Comparison of ENCODE assay signal across 1 cellular context in genomic region chr2:113857454-113857853, GRCh38.
TF ChIP-seq lines count a peak whose summit lies in the region.

No MANE protein-coding gene starts in this region.

TF ChIP-seq in IMR-90, 13 proteins besides CTCF, POLR2A, EP300 and RAD21 (continued from another document):
- TF ChIP-seq ELK1 (IDR thresholded peaks at IDR 0.05; ENCODE audit: borderline replicate concordance, low read depth, low read length) (no peak), MAFK (IDR thresholded peaks at IDR 0.05; ENCODE audit: low read depth, low read length) (no peak), USF2 (IDR thresholded peaks at IDR 0.05; ENCODE audit: low read depth, low read length) (no peak), MAZ (IDR thresholded peaks at IDR 0.05; ENCODE audit: borderline replicate concordance, low read depth, low read length) (no peak), MXI1 (IDR thresholded peaks at IDR 0.05; ENCODE audit: borderline replicate concordance, low read depth, low read length) (no peak), FOS (IDR thresholded peaks at IDR 0.05; ENCODE audit: low read depth, low read length) (no peak)
TF ChIP-seq in IMR-90: peak in this region for 0.
